In genomic region chr1:178232108-178232507, GRCh38 we compare ENCODE assay signal across 14 cellular contexts.
"Had no signal": no experiment of that assay in that cellular context is flagged by ENCODE, and none has a peak within 500 bp of the region (broad histone marks: within the 10 kb centered on the region; RNA-seq: fewer than 3 reads in every experiment).

No MANE protein-coding gene starts in this region.

- H3K4me3 ChIP-seq: dorsolateral prefrontal cortex, gastroesophageal sphincter, mucosa of descending colon had no signal

- ATAC-seq: esophagus mucosa; gastroesophageal sphincter; left lobe of liver; mucosa of descending colon; naive thymus-derived CD8-positive, alpha-beta T cell had no signal

- H3K9me3 ChIP-seq: gastroesophageal sphincter, mucosa of descending colon had no signal

- H3K27ac Mint-ChIP-seq: naive thymus-derived CD8-positive, alpha-beta T cell had no signal

- H3K4me3 Mint-ChIP-seq: naive thymus-derived CD8-positive, alpha-beta T cell had no signal

- H3K36me3 Mint-ChIP-seq: naive thymus-derived CD8-positive, alpha-beta T cell had no signal

- H3K27ac ChIP-seq: dorsolateral prefrontal cortex, gastroesophageal sphincter had no signal

- DNase-seq: cortex of kidney; dorsolateral prefrontal cortex; effector CD8-positive, alpha-beta T cell; glutamatergic neuron; islet precursor cell; mucosa of descending colon; naive thymus-derived CD8-positive, alpha-beta T cell; posterior cingulate gyrus; small intestine; stimulated activated CD4-positive, alpha-beta T cell treated with anti-CD3 and anti-CD28 coated beads, Interleukin-2, amount 100 ng/mL, for 48 hours; stimulated activated naive CD4-positive, alpha-beta T cell treated with Interleukin-2 at 50 U/mL for 16 hours had no signal

- H3K36me3 ChIP-seq: gastroesophageal sphincter had no signal

- H3K27me3 ChIP-seq: dorsolateral prefrontal cortex, gastroesophageal sphincter had no signal

- FAIRE-seq: small intestine had no signal

- H3K4me1 ChIP-seq: gastroesophageal sphincter had no signal
